In the genomic region with DNA sequence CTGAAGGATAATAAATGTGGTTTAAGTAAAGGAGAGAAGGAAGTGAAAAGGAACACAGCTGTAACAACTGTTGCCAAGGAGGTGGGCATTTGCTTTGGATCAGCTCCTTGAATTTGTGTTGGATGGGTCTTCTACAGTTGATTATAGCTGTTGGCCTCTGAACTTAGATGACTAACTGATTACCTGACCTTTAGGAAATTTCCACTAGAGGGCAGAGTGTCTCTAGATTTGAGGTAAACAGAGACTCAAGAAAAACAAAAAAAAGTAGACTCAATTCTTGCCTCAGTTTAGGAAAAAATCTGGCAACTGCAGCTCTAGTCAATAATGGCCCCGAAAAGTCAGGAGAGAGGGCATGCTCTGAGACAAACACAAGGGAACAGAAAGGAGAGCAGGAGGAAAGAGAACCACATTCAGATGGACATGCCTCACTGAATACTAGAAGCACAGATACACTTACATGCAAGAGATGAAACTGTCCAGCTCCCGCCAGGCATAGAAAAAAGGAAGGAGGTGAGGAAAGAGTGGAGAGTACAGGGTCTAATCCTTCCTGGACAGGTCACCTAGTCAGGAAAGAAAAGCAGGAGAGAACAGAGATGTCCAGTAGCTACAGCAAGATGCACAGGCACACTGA, we compare ENCODE assay signal across 2 cellular contexts.
TF ChIP-seq lines count a peak whose summit lies in the region.

No MANE protein-coding gene starts in this region.

TF ChIP-seq in HEK293T, 16 proteins besides CTCF, POLR2A, EP300 and RAD21 (continued from another document):
- TF ChIP-seq, protein P1, sequence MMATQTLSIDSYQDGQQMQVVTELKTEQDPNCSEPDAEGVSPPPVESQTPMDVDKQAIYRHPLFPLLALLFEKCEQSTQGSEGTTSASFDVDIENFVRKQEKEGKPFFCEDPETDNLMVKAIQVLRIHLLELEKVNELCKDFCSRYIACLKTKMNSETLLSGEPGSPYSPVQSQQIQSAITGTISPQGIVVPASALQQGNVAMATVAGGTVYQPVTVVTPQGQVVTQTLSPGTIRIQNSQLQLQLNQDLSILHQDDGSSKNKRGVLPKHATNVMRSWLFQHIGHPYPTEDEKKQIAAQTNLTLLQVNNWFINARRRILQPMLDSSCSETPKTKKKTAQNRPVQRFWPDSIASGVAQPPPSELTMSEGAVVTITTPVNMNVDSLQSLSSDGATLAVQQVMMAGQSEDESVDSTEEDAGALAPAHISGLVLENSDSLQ (IDR thresholded peaks at IDR 0.05) = no peak
- TF ChIP-seq FOXK2 (IDR thresholded peaks at IDR 0.05) (no peak), ARNT (IDR thresholded peaks at IDR 0.05) (no peak), CTBP1 (IDR thresholded peaks at IDR 0.05; ENCODE audit: borderline replicate concordance) (no peak), FOXM1 (IDR thresholded peaks at IDR 0.05; ENCODE audit: borderline replicate concordance) (no peak)

TF ChIP-seq in WTC11, 78 proteins besides CTCF, POLR2A, EP300 and RAD21:
- TF ChIP-seq, protein P2, sequence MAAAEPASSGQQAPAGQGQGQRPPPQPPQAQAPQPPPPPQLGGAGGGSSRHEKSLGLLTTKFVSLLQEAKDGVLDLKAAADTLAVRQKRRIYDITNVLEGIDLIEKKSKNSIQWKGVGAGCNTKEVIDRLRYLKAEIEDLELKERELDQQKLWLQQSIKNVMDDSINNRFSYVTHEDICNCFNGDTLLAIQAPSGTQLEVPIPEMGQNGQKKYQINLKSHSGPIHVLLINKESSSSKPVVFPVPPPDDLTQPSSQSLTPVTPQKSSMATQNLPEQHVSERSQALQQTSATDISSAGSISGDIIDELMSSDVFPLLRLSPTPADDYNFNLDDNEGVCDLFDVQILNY (CRISPR knock-in tag; IDR thresholded peaks at IDR 0.05) = no peak
- TF ChIP-seq, protein P3, sequence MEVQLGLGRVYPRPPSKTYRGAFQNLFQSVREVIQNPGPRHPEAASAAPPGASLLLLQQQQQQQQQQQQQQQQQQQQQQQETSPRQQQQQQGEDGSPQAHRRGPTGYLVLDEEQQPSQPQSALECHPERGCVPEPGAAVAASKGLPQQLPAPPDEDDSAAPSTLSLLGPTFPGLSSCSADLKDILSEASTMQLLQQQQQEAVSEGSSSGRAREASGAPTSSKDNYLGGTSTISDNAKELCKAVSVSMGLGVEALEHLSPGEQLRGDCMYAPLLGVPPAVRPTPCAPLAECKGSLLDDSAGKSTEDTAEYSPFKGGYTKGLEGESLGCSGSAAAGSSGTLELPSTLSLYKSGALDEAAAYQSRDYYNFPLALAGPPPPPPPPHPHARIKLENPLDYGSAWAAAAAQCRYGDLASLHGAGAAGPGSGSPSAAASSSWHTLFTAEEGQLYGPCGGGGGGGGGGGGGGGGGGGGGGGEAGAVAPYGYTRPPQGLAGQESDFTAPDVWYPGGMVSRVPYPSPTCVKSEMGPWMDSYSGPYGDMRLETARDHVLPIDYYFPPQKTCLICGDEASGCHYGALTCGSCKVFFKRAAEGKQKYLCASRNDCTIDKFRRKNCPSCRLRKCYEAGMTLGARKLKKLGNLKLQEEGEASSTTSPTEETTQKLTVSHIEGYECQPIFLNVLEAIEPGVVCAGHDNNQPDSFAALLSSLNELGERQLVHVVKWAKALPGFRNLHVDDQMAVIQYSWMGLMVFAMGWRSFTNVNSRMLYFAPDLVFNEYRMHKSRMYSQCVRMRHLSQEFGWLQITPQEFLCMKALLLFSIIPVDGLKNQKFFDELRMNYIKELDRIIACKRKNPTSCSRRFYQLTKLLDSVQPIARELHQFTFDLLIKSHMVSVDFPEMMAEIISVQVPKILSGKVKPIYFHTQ (CRISPR knock-in tag; IDR thresholded peaks at IDR 0.05) = no peak
- TF ChIP-seq ZNF396 (CRISPR knock-in tag; IDR thresholded peaks at IDR 0.05; ENCODE audit: borderline replicate concordance) (no peak), SOX15 (CRISPR knock-in tag; IDR thresholded peaks at IDR 0.05) (no peak), HMGA2 (CRISPR knock-in tag; IDR thresholded peaks at IDR 0.05) (no peak), ZNF138 (CRISPR knock-in tag; conservative IDR thresholded peaks at IDR 0.05) (no peak), SMAD4 (CRISPR knock-in tag; IDR thresholded peaks at IDR 0.05) (no peak), ZNF671 (CRISPR knock-in tag; IDR thresholded peaks at IDR 0.05) (no peak), GRHL2 (CRISPR knock-in tag; IDR thresholded peaks at IDR 0.05; ENCODE audit: insufficient replicate concordance, severe bottlenecking) (no peak)
- TF ChIP-seq, protein P4, sequence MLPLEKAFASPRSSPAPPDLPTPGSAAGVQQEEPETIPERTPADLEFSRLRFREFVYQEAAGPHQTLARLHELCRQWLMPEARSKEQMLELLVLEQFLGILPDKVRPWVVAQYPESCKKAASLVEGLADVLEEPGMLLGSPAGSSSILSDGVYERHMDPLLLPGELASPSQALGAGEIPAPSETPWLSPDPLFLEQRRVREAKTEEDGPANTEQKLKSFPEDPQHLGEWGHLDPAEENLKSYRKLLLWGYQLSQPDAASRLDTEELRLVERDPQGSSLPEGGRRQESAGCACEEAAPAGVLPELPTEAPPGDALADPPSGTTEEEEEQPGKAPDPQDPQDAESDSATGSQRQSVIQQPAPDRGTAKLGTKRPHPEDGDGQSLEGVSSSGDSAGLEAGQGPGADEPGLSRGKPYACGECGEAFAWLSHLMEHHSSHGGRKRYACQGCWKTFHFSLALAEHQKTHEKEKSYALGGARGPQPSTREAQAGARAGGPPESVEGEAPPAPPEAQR (CRISPR knock-in tag; IDR thresholded peaks at IDR 0.05) = no peak
- TF ChIP-seq, protein P5, sequence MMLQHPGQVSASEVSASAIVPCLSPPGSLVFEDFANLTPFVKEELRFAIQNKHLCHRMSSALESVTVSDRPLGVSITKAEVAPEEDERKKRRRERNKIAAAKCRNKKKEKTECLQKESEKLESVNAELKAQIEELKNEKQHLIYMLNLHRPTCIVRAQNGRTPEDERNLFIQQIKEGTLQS (CRISPR knock-in tag; conservative IDR thresholded peaks at IDR 0.05) = no peak
- TF ChIP-seq, protein P6, sequence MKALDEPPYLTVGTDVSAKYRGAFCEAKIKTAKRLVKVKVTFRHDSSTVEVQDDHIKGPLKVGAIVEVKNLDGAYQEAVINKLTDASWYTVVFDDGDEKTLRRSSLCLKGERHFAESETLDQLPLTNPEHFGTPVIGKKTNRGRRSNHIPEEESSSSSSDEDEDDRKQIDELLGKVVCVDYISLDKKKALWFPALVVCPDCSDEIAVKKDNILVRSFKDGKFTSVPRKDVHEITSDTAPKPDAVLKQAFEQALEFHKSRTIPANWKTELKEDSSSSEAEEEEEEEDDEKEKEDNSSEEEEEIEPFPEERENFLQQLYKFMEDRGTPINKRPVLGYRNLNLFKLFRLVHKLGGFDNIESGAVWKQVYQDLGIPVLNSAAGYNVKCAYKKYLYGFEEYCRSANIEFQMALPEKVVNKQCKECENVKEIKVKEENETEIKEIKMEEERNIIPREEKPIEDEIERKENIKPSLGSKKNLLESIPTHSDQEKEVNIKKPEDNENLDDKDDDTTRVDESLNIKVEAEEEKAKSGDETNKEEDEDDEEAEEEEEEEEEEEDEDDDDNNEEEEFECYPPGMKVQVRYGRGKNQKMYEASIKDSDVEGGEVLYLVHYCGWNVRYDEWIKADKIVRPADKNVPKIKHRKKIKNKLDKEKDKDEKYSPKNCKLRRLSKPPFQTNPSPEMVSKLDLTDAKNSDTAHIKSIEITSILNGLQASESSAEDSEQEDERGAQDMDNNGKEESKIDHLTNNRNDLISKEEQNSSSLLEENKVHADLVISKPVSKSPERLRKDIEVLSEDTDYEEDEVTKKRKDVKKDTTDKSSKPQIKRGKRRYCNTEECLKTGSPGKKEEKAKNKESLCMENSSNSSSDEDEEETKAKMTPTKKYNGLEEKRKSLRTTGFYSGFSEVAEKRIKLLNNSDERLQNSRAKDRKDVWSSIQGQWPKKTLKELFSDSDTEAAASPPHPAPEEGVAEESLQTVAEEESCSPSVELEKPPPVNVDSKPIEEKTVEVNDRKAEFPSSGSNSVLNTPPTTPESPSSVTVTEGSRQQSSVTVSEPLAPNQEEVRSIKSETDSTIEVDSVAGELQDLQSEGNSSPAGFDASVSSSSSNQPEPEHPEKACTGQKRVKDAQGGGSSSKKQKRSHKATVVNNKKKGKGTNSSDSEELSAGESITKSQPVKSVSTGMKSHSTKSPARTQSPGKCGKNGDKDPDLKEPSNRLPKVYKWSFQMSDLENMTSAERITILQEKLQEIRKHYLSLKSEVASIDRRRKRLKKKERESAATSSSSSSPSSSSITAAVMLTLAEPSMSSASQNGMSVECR (CRISPR knock-in tag; IDR thresholded peaks at IDR 0.05; ENCODE audit: borderline replicate concordance) = no peak
- TF ChIP-seq, protein P7, sequence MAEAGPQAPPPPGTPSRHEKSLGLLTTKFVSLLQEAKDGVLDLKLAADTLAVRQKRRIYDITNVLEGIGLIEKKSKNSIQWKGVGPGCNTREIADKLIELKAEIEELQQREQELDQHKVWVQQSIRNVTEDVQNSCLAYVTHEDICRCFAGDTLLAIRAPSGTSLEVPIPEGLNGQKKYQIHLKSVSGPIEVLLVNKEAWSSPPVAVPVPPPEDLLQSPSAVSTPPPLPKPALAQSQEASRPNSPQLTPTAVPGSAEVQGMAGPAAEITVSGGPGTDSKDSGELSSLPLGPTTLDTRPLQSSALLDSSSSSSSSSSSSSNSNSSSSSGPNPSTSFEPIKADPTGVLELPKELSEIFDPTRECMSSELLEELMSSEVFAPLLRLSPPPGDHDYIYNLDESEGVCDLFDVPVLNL (CRISPR knock-in tag; IDR thresholded peaks at IDR 0.05; ENCODE audit: borderline replicate concordance, low read depth) = no peak
- TF ChIP-seq, protein P8, sequence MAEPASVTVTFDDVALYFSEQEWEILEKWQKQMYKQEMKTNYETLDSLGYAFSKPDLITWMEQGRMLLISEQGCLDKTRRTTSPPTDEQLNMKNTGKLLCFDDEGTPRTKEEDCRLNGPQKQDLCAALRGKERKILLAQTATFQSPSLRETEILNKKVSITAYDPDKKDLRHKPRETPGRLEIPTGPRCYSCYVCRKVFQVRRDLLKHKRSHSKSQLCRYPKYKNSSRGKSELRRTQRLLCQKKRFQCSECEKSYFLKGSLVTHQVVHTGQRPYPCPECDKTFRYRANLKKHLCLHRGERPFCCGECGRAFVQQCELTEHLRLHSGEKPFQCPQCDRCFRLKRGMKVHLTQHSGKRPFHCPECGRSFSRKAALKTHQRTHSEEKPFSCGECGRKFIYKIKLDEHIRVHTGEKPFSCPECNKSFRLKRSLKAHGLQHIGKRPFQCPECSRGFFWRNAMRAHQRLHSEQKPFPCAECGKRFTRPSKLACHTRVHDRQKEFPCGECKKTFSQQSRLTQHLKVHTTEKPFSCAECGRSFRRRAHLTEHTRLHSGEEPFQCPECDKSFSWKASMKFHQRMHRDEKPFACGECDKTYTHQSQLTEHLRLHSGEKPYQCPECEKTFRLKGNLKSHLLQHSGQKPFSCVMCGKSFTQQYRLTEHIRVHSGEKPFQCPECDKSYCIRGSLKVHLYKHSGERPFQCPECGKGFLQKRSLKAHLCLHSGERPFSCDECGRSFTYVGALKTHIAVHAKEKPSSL (CRISPR knock-in tag; conservative IDR thresholded peaks at IDR 0.05) = no peak
